In the genomic region with DNA sequence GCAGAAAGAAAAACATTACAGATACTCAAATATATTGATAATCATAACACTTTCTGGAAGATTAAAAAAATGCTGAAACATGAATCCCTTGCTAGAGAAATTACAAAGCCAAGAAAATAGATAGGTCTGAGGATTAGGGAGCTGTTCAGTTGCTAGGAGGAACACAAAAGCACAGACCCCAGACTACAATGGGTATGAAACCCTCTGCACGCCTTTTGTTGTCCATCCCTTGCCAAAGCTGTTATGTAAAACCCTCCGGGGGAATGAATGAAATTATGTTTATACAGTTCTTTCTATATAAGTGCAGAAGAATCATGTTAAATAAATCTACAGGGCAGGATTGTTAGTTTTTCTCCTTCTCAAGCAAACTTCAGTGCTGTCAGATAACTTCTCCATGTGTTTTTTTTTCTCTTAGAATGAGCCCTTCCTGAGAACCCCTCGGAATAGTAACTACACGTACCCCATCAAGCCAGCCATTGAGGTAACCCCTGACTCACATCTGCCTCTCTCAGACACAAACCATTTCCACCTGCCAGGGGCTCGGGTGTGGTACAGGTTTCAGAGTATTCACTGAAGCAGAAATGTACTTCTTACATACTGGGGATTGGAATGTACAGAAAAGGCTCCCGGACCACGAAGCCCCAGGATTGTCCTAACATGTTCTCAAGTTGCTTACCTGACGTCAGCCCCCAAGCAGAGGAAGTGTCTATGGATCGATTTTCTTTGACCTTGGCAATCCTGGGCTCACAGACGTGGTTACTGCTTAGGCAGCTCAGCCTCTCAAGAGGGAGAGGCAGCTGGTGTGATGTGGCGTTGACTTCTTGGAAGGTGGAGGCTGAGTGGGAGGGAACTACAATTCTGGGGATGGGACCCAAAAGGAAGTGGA, we compare ENCODE assay signal across 8 cellular contexts.
DNase-seq lines count a peak whose midpoint lies in the region; ATAC-seq and TF ChIP-seq lines count a peak whose summit lies in the region.

No MANE protein-coding gene starts in this region.

- no peak overlapping the region for H3K4me3 ChIP-seq in fibroblast of mammary gland (ENCODE audit: control insufficient read depth, low read depth, low read length)

- DNase-seq in LoVo (ENCODE audit: low spot score) (peak; percentile 19), fibroblast of mammary gland (ENCODE audit: low read depth) (peak; percentile 59), left colon (no peak)
- peak; percentile 58 to 66 for DNase-seq in activated CD4-positive, alpha-beta T cell treated with anti-CD3 and anti-CD28 coated beads, Interleukin-2, amount 50 U/mL, for 48 hours
- DNase-seq in stimulated activated CD8-positive, alpha-beta memory T cell treated with anti-CD3 and anti-CD28 coated beads, Interleukin-12 subunit alpha, Interleukin-12 subunit beta, amount 100 ng/mL, for 1 hour (ENCODE audit: low read depth) = peak; percentile 21

- ATAC-seq in SK-N-SH treated with all-trans-retinoic acid at 6 μM for 48 hours (no peak; the same call in 2 of the 3 replicates), GM19395 (IDR thresholded peaks at IDR 0.05; ENCODE audit: unreplicated experiment) (no peak), GM21381 (IDR thresholded peaks at IDR 0.05; ENCODE audit: unreplicated experiment) (no peak), left colon (no peak)

- intact Hi-C loops in left colon (cut with DNase I, micrococcal nuclease) = no loop called here

- TF ChIP-seq CTCF in fibroblast of mammary gland (conservative IDR thresholded peaks at IDR 0.05; ENCODE audit: control insufficient read depth, insufficient read depth, low read depth, low read length) = no peak

TF ChIP-seq in SK-N-SH treated with all-trans-retinoic acid at 6 μM for 48 hours, 23 proteins besides CTCF, POLR2A, EP300 and RAD21:
- TF ChIP-seq RARB (CRISPR knock-in tag; IDR thresholded peaks at IDR 0.05) (no peak), ZC3H10 (CRISPR knock-in tag; IDR thresholded peaks at IDR 0.05) (no peak), OSR1 (CRISPR knock-in tag; IDR thresholded peaks at IDR 0.05) (no peak), ZNF565 (CRISPR knock-in tag; conservative IDR thresholded peaks at IDR 0.05; ENCODE audit: low read depth) (no peak), TCF4 (CRISPR knock-in tag; IDR thresholded peaks at IDR 0.05; ENCODE audit: borderline replicate concordance) (no peak), ZNF70 (CRISPR knock-in tag; IDR thresholded peaks at IDR 0.05) (no peak), ZFP3 (CRISPR knock-in tag; IDR thresholded peaks at IDR 0.05) (no peak), PPARA (CRISPR knock-in tag; IDR thresholded peaks at IDR 0.05; ENCODE audit: borderline replicate concordance) (no peak), SNAI2 (CRISPR knock-in tag; IDR thresholded peaks at IDR 0.05) (no peak), TSHZ2 (CRISPR knock-in tag; IDR thresholded peaks at IDR 0.05) (no peak), TOX (CRISPR knock-in tag; IDR thresholded peaks at IDR 0.05; ENCODE audit: borderline replicate concordance) (no peak), CSDC2 (CRISPR knock-in tag; IDR thresholded peaks at IDR 0.05) (no peak), ISL1 (CRISPR knock-in tag; IDR thresholded peaks at IDR 0.05) (no peak), CSRNP3 (CRISPR knock-in tag; IDR thresholded peaks at IDR 0.05) (no peak), ARNTL (CRISPR knock-in tag; IDR thresholded peaks at IDR 0.05; ENCODE audit: borderline replicate concordance, low read depth) (no peak)
- TF ChIP-seq, protein P1, sequence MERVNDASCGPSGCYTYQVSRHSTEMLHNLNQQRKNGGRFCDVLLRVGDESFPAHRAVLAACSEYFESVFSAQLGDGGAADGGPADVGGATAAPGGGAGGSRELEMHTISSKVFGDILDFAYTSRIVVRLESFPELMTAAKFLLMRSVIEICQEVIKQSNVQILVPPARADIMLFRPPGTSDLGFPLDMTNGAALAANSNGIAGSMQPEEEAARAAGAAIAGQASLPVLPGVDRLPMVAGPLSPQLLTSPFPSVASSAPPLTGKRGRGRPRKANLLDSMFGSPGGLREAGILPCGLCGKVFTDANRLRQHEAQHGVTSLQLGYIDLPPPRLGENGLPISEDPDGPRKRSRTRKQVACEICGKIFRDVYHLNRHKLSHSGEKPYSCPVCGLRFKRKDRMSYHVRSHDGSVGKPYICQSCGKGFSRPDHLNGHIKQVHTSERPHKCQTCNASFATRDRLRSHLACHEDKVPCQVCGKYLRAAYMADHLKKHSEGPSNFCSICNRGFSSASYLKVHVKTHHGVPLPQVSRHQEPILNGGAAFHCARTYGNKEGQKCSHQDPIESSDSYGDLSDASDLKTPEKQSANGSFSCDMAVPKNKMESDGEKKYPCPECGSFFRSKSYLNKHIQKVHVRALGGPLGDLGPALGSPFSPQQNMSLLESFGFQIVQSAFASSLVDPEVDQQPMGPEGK (CRISPR knock-in tag; IDR thresholded peaks at IDR 0.05; ENCODE audit: borderline replicate concordance) = no peak
- TF ChIP-seq, protein P2, sequence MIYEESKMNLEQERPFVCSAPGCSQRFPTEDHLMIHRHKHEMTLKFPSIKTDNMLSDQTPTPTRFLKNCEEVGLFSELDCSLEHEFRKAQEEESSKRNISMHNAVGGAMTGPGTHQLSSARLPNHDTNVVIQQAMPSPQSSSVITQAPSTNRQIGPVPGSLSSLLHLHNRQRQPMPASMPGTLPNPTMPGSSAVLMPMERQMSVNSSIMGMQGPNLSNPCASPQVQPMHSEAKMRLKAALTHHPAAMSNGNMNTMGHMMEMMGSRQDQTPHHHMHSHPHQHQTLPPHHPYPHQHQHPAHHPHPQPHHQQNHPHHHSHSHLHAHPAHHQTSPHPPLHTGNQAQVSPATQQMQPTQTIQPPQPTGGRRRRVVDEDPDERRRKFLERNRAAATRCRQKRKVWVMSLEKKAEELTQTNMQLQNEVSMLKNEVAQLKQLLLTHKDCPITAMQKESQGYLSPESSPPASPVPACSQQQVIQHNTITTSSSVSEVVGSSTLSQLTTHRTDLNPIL (CRISPR knock-in tag; IDR thresholded peaks at IDR 0.05; ENCODE audit: low read depth) = no peak

Comparison
In these comparisons a context has a peak if more than half of its experiments do, and no peak if none do; other contexts are left out.
1. DNase-seq: peak in LoVo (single experiment), activated CD4-positive, alpha-beta T cell treated with anti-CD3 and anti-CD28 coated beads, Interleukin-2, amount 50 U/mL, for 48 hours (2 of 2), fibroblast of mammary gland (single experiment) and stimulated activated CD8-positive, alpha-beta memory T cell treated with anti-CD3 and anti-CD28 coated beads, Interleukin-12 subunit alpha, Interleukin-12 subunit beta, amount 100 ng/mL, for 1 hour (single experiment); none in left colon (0 of 2).